Comparison of ENCODE assay signal across 12 cellular contexts in the genomic region with DNA sequence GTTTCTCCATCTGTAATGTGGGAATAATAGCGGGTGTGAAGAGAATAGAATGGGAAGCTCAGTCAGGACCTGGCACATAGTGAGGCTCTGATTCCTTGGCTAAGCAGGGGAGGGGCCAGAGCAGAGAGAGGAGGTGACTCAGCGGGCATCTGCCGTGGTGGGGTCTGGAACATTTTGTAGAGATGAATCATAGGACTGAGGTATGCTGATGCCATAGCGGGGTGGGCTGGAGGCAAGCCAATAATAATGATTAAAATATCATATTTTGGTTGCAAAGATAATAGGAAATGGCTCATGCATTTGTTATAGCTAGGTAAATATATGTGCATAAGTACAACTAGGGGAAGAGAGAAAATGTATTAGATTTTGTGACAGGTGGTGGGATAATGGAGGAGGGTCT. TPM values are rescaled to one million over a fixed set of nuclear protein-coding genes. Genes with fewer than 3 reads are reported as not detected.
DNase-seq lines count a peak whose midpoint lies in the region; ATAC-seq and TF ChIP-seq lines count a peak whose summit lies in the region.
"Had no signal": no experiment of that assay in that cellular context is flagged by ENCODE, and none has a peak within 500 bp of the region (broad histone marks: within the 10 kb centered on the region; RNA-seq: fewer than 3 reads in every experiment).

No MANE protein-coding gene starts in this region.

- DNase-seq in ACHN = peak; percentile 91
- peak; percentile 61 for DNase-seq in HPDE6-E6E7 (ENCODE audit: extremely low spot score)
- peak; percentile 45 to 77 (median 69) for DNase-seq in adrenal gland
- peak; percentile 48 for DNase-seq in iPS-NIHi7 (ENCODE audit: extremely low spot score)
- no peak for DNase-seq in activated CD4-positive, CD25-positive, alpha-beta regulatory T cell (lab: John Stamatoyannopoulos, UW)
- DNase-seq in nucleus accumbens (lab: John Stamatoyannopoulos, UW) = no peak
- DNase-seq: COR-L47; effector CD8-positive, alpha-beta T cell; midbrain; NCI-H187 treated with DMSO at 0.1 percent for 48 hours had no signal

- no peaks in the 10 kb centered on the region for H3K9me3 ChIP-seq in adrenal gland (replicated peaks in 1 of 3)

- intact Hi-C loops in adrenal gland (cut with DNase I) = no loop called here

- no peak for TF ChIP-seq POLR2A in adrenal gland (IDR thresholded peaks at IDR 0.05)

- in situ Hi-C loops in ACHN (cut with HindIII; ENCODE audit: low pct_ligation_motif_present, low pct_unique_long_range_greater_than_20kb, low sequenced_read_pairs) = no loop called here

- WGBS in adrenal gland, 4 donors = 35 to 44% (median 38%) methylated on average over 4 of the region's 4 CpGs

- H3K36me3 ChIP-seq in adrenal gland (replicated peaks in 1 of 2) = no peaks in the 10 kb centered on the region

- H3K27me3 ChIP-seq in adrenal gland = peaks cover 6% of the 10 kb centered on the region

- no peaks in the 10 kb centered on the region for H3K4me1 ChIP-seq in adrenal gland (replicated peaks in 1 of 2)

- no peak for TF ChIP-seq CTCF in adrenal gland (IDR thresholded peaks at IDR 0.05)

- H3K4me3 ChIP-seq in adrenal gland = no peak overlapping the region

- H3K27ac ChIP-seq in adrenal gland = no peak overlapping the region

- ATAC-seq in GM21737 (IDR thresholded peaks at IDR 0.05; ENCODE audit: unreplicated experiment) (no peak), GM19328 (IDR thresholded peaks at IDR 0.05; ENCODE audit: unreplicated experiment) (no peak)

RNA-seq across cellular contexts. Expression of gene TGM4, which starts 11.2 kb away (rescaled TPM):
- total RNA-seq in adrenal gland = 1 to 10 TPM in 1 of 8 donors, under 1 TPM in 3, not detected in 4; 0.18 to 2.2 (median 0.23) TPM
- polyA plus RNA-seq in adrenal gland = under 1 TPM; 0.10 to 0.24 (median 0.22) TPM

RNA-seq across cellular contexts. Expression of gene TMEM42, which starts 23.9 kb away (rescaled TPM):
- total RNA-seq in adrenal gland = 10 to 100 TPM in 7 of 8 donors, 1 to 10 TPM in 1; 7.5 to 41.7 (median 26.8) TPM
- polyA plus RNA-seq in adrenal gland = 10 to 100 TPM; 13.0 to 38.6 (median 33.8) TPM

Comparison
In these comparisons a context has a peak if more than half of its experiments do, and no peak if none do; other contexts are left out.
1. DNase-seq: peak in ACHN (single experiment), HPDE6-E6E7 (single experiment), adrenal gland (7 of 7) and iPS-NIHi7 (single experiment); none in activated CD4-positive, CD25-positive, alpha-beta regulatory T cell (0 of 4) and nucleus accumbens (0 of 56).